ENCODE assay signal across 21 cellular contexts in genomic region chr12:7171854-7172253, GRCh38. TPM values are rescaled to one million over a fixed set of nuclear protein-coding genes. Genes with fewer than 3 reads are reported as not detected.
"Had no signal": no experiment of that assay in that cellular context is flagged by ENCODE, and none has a peak within 500 bp of the region (broad histone marks: within the 10 kb centered on the region; RNA-seq: fewer than 3 reads in every experiment).

No MANE protein-coding gene starts in this region.

- H3K36me3 ChIP-seq: colonic mucosa, esophagus squamous epithelium, stomach, thoracic aorta had no signal

- H3K79me2 ChIP-seq: parathyroid adenoma had no signal

- H3K27ac ChIP-seq: colonic mucosa, esophagus squamous epithelium, foreskin keratinocyte, parathyroid adenoma, psoas muscle, stomach, thoracic aorta had no signal

- H3K4me3 Mint-ChIP-seq: naive B cell, nephron had no signal

- H3K27ac Mint-ChIP-seq: naive B cell, nephron had no signal

- ATAC-seq: foreskin keratinocyte, left colon, left ventricle myocardium superior, psoas muscle had no signal

- H3K4me1 ChIP-seq: colonic mucosa, esophagus squamous epithelium, parathyroid adenoma, psoas muscle, stomach had no signal

- DNase-seq: colonic mucosa; dermis blood vessel endothelial cell; esophagus squamous epithelium; foreskin keratinocyte; left colon; left ventricle myocardium superior; mesenchymal stem cell; naive B cell; psoas muscle; small intestine; stimulated activated CD4-positive, alpha-beta T cell treated with anti-CD3 and anti-CD28 coated beads, Interleukin-12 subunit alpha, Interleukin-12 subunit beta, amount 100 ng/mL, for 4 hours; stimulated activated naive CD4-positive, alpha-beta T cell; stomach; substantia nigra; trophoblast cell had no signal

- H3K9ac ChIP-seq: parathyroid adenoma had no signal

- H3K27me3 ChIP-seq: colonic mucosa, foreskin keratinocyte had no signal

- H3K4me3 ChIP-seq: colonic mucosa, esophagus squamous epithelium, lung, psoas muscle, stomach, thoracic aorta had no signal

- H3K4me1 Mint-ChIP-seq: naive B cell, nephron had no signal

RNA-seq across cellular contexts. Expression of gene RBP5, which starts 43.2 kb away (rescaled TPM):
- total RNA-seq: dermis blood vessel endothelial cell, epithelial cell of proximal tubule, foreskin keratinocyte, kidney epithelial cell, stomach had no signal
- polyA plus RNA-seq: foreskin keratinocyte had no signal
